14 cellular contexts compared by ENCODE assay signal in genomic region chr5:172911628-172911880, GRCh38. TPM values are rescaled to one million over a fixed set of nuclear protein-coding genes. Genes with fewer than 3 reads are reported as not detected.
A peak's percentile ranks its signal among the peaks of the same experiment; 100 is the strongest.
DNase-seq lines count a peak whose midpoint lies in the region; ATAC-seq and TF ChIP-seq lines count a peak whose summit lies in the region.
"Had no signal": no experiment of that assay in that cellular context is flagged by ENCODE, and none has a peak within 500 bp of the region (broad histone marks: within the 10 kb centered on the region; RNA-seq: fewer than 3 reads in every experiment).

No MANE protein-coding gene starts in this region.

- no peaks in the 10 kb centered on the region for H3K9me3 ChIP-seq in adrenal gland (replicated peaks in 1 of 3)
- H3K9me3 ChIP-seq in lower lobe of right lung, result no peaks in the 10 kb centered on the region
- H3K9me3 ChIP-seq in spleen, result no peaks in the 10 kb centered on the region

- DNase-seq in CD14-positive monocyte (ENCODE audit: low spot score) (no peak), adrenal gland (no peak), lower lobe of right lung (no peak), spleen (no peak), NCI-H524 (lab: John Stamatoyannopoulos, UW) (no peak), GOT3 (lab: John Stamatoyannopoulos, UW) (no peak)
- DNase-seq: activated naive CD4-positive, alpha-beta T cell; DND-41; NCI-H1048; WERI-Rb-1 had no signal

- ATAC-seq in lower lobe of right lung (no peak), HG03196 (IDR thresholded peaks at IDR 0.05; ENCODE audit: unreplicated experiment) (no peak), GM18858 (IDR thresholded peaks at IDR 0.05; ENCODE audit: unreplicated experiment) (no peak)

- no peak for TF ChIP-seq POLR2A in adrenal gland (IDR thresholded peaks at IDR 0.05)
- no peak for TF ChIP-seq POLR2A in spleen (IDR thresholded peaks at IDR 0.05)

- H3K4me3 Mint-ChIP-seq in CD14-positive monocyte, result no peak overlapping the region
- H3K4me3 Mint-ChIP-seq: neural progenitor cell had no signal

- H3K36me3 ChIP-seq in adrenal gland (replicated peaks in 1 of 2) (peaks cover 0 to 39% of the 10 kb centered on the region in 2 donors), lower lobe of right lung (peaks cover 57% of the 10 kb centered on the region), spleen (peaks cover 0 to 74% (median 30%) of the 10 kb centered on the region in 6 donors)
- H3K36me3 ChIP-seq: neural progenitor cell had no signal

- H3K27me3 ChIP-seq in adrenal gland (no peaks in the 10 kb centered on the region), lower lobe of right lung (ENCODE audit: low read depth) (no peaks in the 10 kb centered on the region), spleen (replicated peaks in 1 of 7) (no peaks in the 10 kb centered on the region)
- H3K27me3 ChIP-seq: neural progenitor cell had no signal

- no peaks in the 10 kb centered on the region for H3K27me3 Mint-ChIP-seq in CD14-positive monocyte (ENCODE audit: low read depth in 3 of 3)

- WGBS in adrenal gland, 4 donors, result 13 to 24% (median 18%) methylated on average over 2 of the region's 2 CpGs
- 49 to 55% (median 52%) methylated on average over 2 of the region's 2 CpGs for WGBS in spleen, 5 donors

- H3K4me3 ChIP-seq in adrenal gland (no peak overlapping the region), lower lobe of right lung (no peak overlapping the region), spleen (no peak overlapping the region)
- H3K4me3 ChIP-seq: neural progenitor cell had no signal

- H3K27ac ChIP-seq in adrenal gland (peak overlapping the region; percentile 83 to 96 (median 91)), lower lobe of right lung (peak overlapping the region; percentile 79), spleen (peak overlapping the region in 7 of 8 donors; percentile 64 to 89 (median 82))
- H3K27ac ChIP-seq: C4-2B, neural progenitor cell, WERI-Rb-1 had no signal

- peak overlapping the region; percentile 79 to 91 (median 88) for H3K27ac Mint-ChIP-seq in CD14-positive monocyte
- H3K27ac Mint-ChIP-seq: neural progenitor cell had no signal

- H3K4me1 ChIP-seq in adrenal gland (replicated peaks in 1 of 2), result peaks cover 0 to 14% of the 10 kb centered on the region in 2 donors
- peaks cover 18% of the 10 kb centered on the region for H3K4me1 ChIP-seq in lower lobe of right lung
- peaks cover 8 to 39% (median 14%) of the 10 kb centered on the region in 6 donors for H3K4me1 ChIP-seq in spleen

- peaks cover 54 to 61% of the 10 kb centered on the region in 2 donors for H3K36me3 Mint-ChIP-seq in CD14-positive monocyte

- intact Hi-C loops in CD14-positive monocyte (cut with micrococcal nuclease), result no loop called here
- intact Hi-C loops in adrenal gland (cut with DNase I), result no loop called here
- intact Hi-C loops in lower lobe of right lung (cut with DNase I), result no loop called here
- intact Hi-C loops in spleen (cut with DNase I; ENCODE audit: low total_unique reads), result no loop called here

- H3K9me3 Mint-ChIP-seq in CD14-positive monocyte, result no peaks in the 10 kb centered on the region
- H3K9me3 Mint-ChIP-seq: neural progenitor cell had no signal

- peaks cover 20% of the 10 kb centered on the region for H3K4me1 Mint-ChIP-seq in CD14-positive monocyte

- no peak for TF ChIP-seq CTCF in CD14-positive monocyte (IDR thresholded peaks at IDR 0.05)
- no peak for TF ChIP-seq CTCF in adrenal gland (IDR thresholded peaks at IDR 0.05)
- TF ChIP-seq CTCF in lower lobe of right lung (IDR thresholded peaks at IDR 0.05), result no peak
- no peak for TF ChIP-seq CTCF in spleen (IDR thresholded peaks at IDR 0.05 in 8 of 11, conservative IDR thresholded peaks at IDR 0.05 in 3 of 11)

RNA-seq across cellular contexts. Expression of gene RPL26L1, which starts 47.7 kb away (rescaled TPM):
- polyA plus RNA-seq in CD14-positive monocyte (10 to 100 TPM; 58.6 to 60.9 TPM), adrenal gland (10 to 100 TPM; 28.5 to 94.8 (median 54.4) TPM), spleen (10 to 100 TPM; 31.0 to 56.4 (median 46.4) TPM)
- total RNA-seq in adrenal gland (10 to 100 TPM; 11.9 to 58.8 (median 41.6) TPM), lower lobe of right lung (16.6 TPM), spleen (10 to 100 TPM; 10.6 to 36.8 (median 16.9) TPM)
